In genomic region chr7:8509601-8510000, GRCh38 we compare ENCODE assay signal across 36 cellular contexts.
"Had no signal": no experiment of that assay in that cellular context is flagged by ENCODE, and none has a peak within 500 bp of the region (broad histone marks: within the 10 kb centered on the region; RNA-seq: fewer than 3 reads in every experiment).

No MANE protein-coding gene starts in this region.

- H3K4me1 ChIP-seq: ascending aorta, body of pancreas, breast epithelium had no signal

- H3K27me3 ChIP-seq: adrenal gland, ascending aorta, body of pancreas, brain microvascular endothelial cell, breast epithelium, cardiac muscle cell had no signal

- H3K4me1 Mint-ChIP-seq: activated naive CD4-positive, alpha-beta T cell treated with anti-CD3 and anti-CD28 coated beads, Interleukin-2, amount 10 ng/mL, durations not matched to agents 7 days and 5 days; activated naive CD4-positive, alpha-beta T cell treated with anti-CD3 and anti-CD28 coated beads, Interleukin-2, amount 50 U/mL, for 24 hours; activated naive CD8-positive, alpha-beta T cell treated with anti-CD3 and anti-CD28 coated beads for 36 hours; activated naive CD8-positive, alpha-beta T cell treated with anti-CD3 and anti-CD28 coated beads, Interleukin-2, amount 10 ng/mL, durations not matched to agents 7 days and 5 days; activated naive CD8-positive, alpha-beta T cell treated with anti-CD3 and anti-CD28 coated beads, Interleukin-2, amount 50 U/mL, for 24 hours; activated T-helper 17 cell treated with anti-CD3 and anti-CD28 coated beads, Interleukin-2, amount 50 U/mL, for 72 hours; central memory CD8-positive, alpha-beta T cell had no signal

- ATAC-seq: activated naive CD4-positive, alpha-beta T cell treated with anti-CD3 and anti-CD28 coated beads, Interleukin-2, amount 50 U/mL, for 72 hours; activated naive CD8-positive, alpha-beta T cell treated with anti-CD3 and anti-CD28 coated beads, Interleukin-2, amount 50 U/mL, for 24 hours; activated T-cell treated with anti-CD3 and anti-CD28 coated beads, Interleukin-2, amount 50 U/mL, for 4 hours; activated T-cell treated with anti-CD3 and anti-CD28 coated beads, Interleukin-2, amount 50 U/mL, for 72 hours; activated T-helper 17 cell treated with anti-CD3 and anti-CD28 coated beads, Interleukin-2, amount 50 U/mL, for 72 hours; body of pancreas had no signal

- H3K36me3 ChIP-seq: adrenal gland, ascending aorta, brain microvascular endothelial cell, breast epithelium, cardiac muscle cell had no signal

- H3K4me3 ChIP-seq: adrenal gland, ascending aorta, body of pancreas, breast epithelium, cardiac muscle cell had no signal

- H3K36me3 Mint-ChIP-seq: activated naive CD4-positive, alpha-beta T cell treated with anti-CD3 and anti-CD28 coated beads, Interleukin-2, amount 10 ng/mL, durations not matched to agents 7 days and 5 days; activated naive CD4-positive, alpha-beta T cell treated with anti-CD3 and anti-CD28 coated beads, Interleukin-2, amount 50 U/mL, for 24 hours; activated naive CD4-positive, alpha-beta T cell treated with anti-CD3 and anti-CD28 coated beads, Interleukin-2, amount 50 U/mL, for 72 hours; activated naive CD8-positive, alpha-beta T cell; activated naive CD8-positive, alpha-beta T cell treated with anti-CD3 and anti-CD28 coated beads for 36 hours; activated naive CD8-positive, alpha-beta T cell treated with anti-CD3 and anti-CD28 coated beads, Interleukin-2, amount 10 ng/mL, durations not matched to agents 7 days and 5 days; brain had no signal

- H3K27ac ChIP-seq: adrenal gland, ascending aorta, body of pancreas, brain microvascular endothelial cell, breast epithelium, cardiac muscle cell had no signal

- H3K9me3 Mint-ChIP-seq: activated naive CD4-positive, alpha-beta T cell treated with anti-CD3 and anti-CD28 coated beads for 36 hours; activated naive CD4-positive, alpha-beta T cell treated with anti-CD3 and anti-CD28 coated beads, Interleukin-2, amount 10 ng/mL, durations not matched to agents 7 days and 5 days; activated naive CD4-positive, alpha-beta T cell treated with anti-CD3 and anti-CD28 coated beads, Interleukin-2, amount 50 U/mL, for 24 hours; activated naive CD8-positive, alpha-beta T cell treated with anti-CD3 and anti-CD28 coated beads for 36 hours; activated naive CD8-positive, alpha-beta T cell treated with anti-CD3 and anti-CD28 coated beads, Interleukin-2, amount 10 ng/mL, durations not matched to agents 7 days and 5 days; activated naive CD8-positive, alpha-beta T cell treated with anti-CD3 and anti-CD28 coated beads, Interleukin-2, amount 50 U/mL, for 24 hours; activated T-cell treated with anti-CD3 and anti-CD28 coated beads, Interleukin-2, amount 50 U/mL, for 24 hours; activated T-cell treated with anti-CD3 and anti-CD28 coated beads, Interleukin-2, amount 50 U/mL, for 4 hours; activated T-cell treated with anti-CD3 and anti-CD28 coated beads, Interleukin-2, amount 50 U/mL, for 72 hours; activated T-helper 1 cell treated with anti-CD3 and anti-CD28 coated beads, Interleukin-12 subunit alpha, Interleukin-12 subunit beta, Interleukin-2, Interleukin-4 antibody, amounts not matched to agents 30 ng/mL and 10 ng/mL and 1 ng/mL, durations not matched to agents 14 hours and 24 hours and 36 hours; activated T-helper 17 cell treated with anti-CD3 and anti-CD28 coated beads, Interleukin-2, amount 50 U/mL, for 72 hours; activated T-helper 2 cell treated with anti-CD3 and anti-CD28 coated beads, Interferon-gamma antibody, Interleukin-2, Interleukin-4, amounts not matched to agents 10 μg/mL and 5 μg/mL and 100 μg/mL, durations not matched to agents 14 hours and 24 hours and 36 hours; brain; central memory CD8-positive, alpha-beta T cell had no signal

- H3K27ac Mint-ChIP-seq: activated naive CD4-positive, alpha-beta T cell treated with anti-CD3 and anti-CD28 coated beads for 36 hours; activated naive CD4-positive, alpha-beta T cell treated with anti-CD3 and anti-CD28 coated beads, Interleukin-2, amount 10 ng/mL, durations not matched to agents 7 days and 5 days; activated naive CD4-positive, alpha-beta T cell treated with anti-CD3 and anti-CD28 coated beads, Interleukin-2, amount 50 U/mL, for 24 hours; activated naive CD4-positive, alpha-beta T cell treated with anti-CD3 and anti-CD28 coated beads, Interleukin-2, amount 50 U/mL, for 72 hours; activated naive CD8-positive, alpha-beta T cell; activated naive CD8-positive, alpha-beta T cell treated with anti-CD3 and anti-CD28 coated beads for 36 hours; activated naive CD8-positive, alpha-beta T cell treated with anti-CD3 and anti-CD28 coated beads, Interleukin-2, amount 10 ng/mL, durations not matched to agents 7 days and 5 days; activated naive CD8-positive, alpha-beta T cell treated with anti-CD3 and anti-CD28 coated beads, Interleukin-2, amount 50 U/mL, for 24 hours; activated T-cell treated with anti-CD3 and anti-CD28 coated beads, Interleukin-2, amount 50 U/mL, for 24 hours; activated T-cell treated with anti-CD3 and anti-CD28 coated beads, Interleukin-2, amount 50 U/mL, for 72 hours; activated T-helper 1 cell treated with anti-CD3 and anti-CD28 coated beads, Interleukin-12 subunit alpha, Interleukin-12 subunit beta, Interleukin-2, Interleukin-4 antibody, amounts not matched to agents 30 ng/mL and 10 ng/mL and 1 ng/mL, durations not matched to agents 14 hours and 24 hours and 36 hours; activated T-helper 17 cell treated with anti-CD3 and anti-CD28 coated beads, Interleukin-2, amount 50 U/mL, for 72 hours; activated T-helper 2 cell treated with anti-CD3 and anti-CD28 coated beads, Interferon-gamma antibody, Interleukin-2, Interleukin-4, amounts not matched to agents 10 μg/mL and 5 μg/mL and 100 μg/mL, durations not matched to agents 14 hours and 24 hours and 36 hours; brain had no signal

- H3K27me3 Mint-ChIP-seq: activated naive CD4-positive, alpha-beta T cell treated with anti-CD3 and anti-CD28 coated beads, Interleukin-2, amount 10 ng/mL, durations not matched to agents 7 days and 5 days; activated naive CD8-positive, alpha-beta T cell treated with anti-CD3 and anti-CD28 coated beads for 36 hours; activated naive CD8-positive, alpha-beta T cell treated with anti-CD3 and anti-CD28 coated beads, Interleukin-2, amount 50 U/mL, for 24 hours; activated T-cell treated with anti-CD3 and anti-CD28 coated beads, Interleukin-2, amount 50 U/mL, for 24 hours; central memory CD8-positive, alpha-beta T cell had no signal

- H3K9me3 ChIP-seq: adrenal gland, ascending aorta, body of pancreas, breast epithelium had no signal

- H3K4me3 Mint-ChIP-seq: activated naive CD4-positive, alpha-beta T cell treated with anti-CD3 and anti-CD28 coated beads for 36 hours; activated naive CD4-positive, alpha-beta T cell treated with anti-CD3 and anti-CD28 coated beads, Interleukin-2, amount 10 ng/mL, durations not matched to agents 7 days and 5 days; activated naive CD4-positive, alpha-beta T cell treated with anti-CD3 and anti-CD28 coated beads, Interleukin-2, amount 50 U/mL, for 24 hours; activated naive CD8-positive, alpha-beta T cell; activated naive CD8-positive, alpha-beta T cell treated with anti-CD3 and anti-CD28 coated beads for 36 hours; activated naive CD8-positive, alpha-beta T cell treated with anti-CD3 and anti-CD28 coated beads, Interleukin-2, amount 10 ng/mL, durations not matched to agents 7 days and 5 days; activated naive CD8-positive, alpha-beta T cell treated with anti-CD3 and anti-CD28 coated beads, Interleukin-2, amount 50 U/mL, for 24 hours; activated T-cell treated with anti-CD3 and anti-CD28 coated beads, Interleukin-2, amount 50 U/mL, for 24 hours; activated T-cell treated with anti-CD3 and anti-CD28 coated beads, Interleukin-2, amount 50 U/mL, for 4 hours; activated T-cell treated with anti-CD3 and anti-CD28 coated beads, Interleukin-2, amount 50 U/mL, for 72 hours; activated T-helper 1 cell treated with anti-CD3 and anti-CD28 coated beads, Interleukin-12 subunit alpha, Interleukin-12 subunit beta, Interleukin-2, Interleukin-4 antibody, amounts not matched to agents 30 ng/mL and 10 ng/mL and 1 ng/mL, durations not matched to agents 14 hours and 24 hours and 36 hours; activated T-helper 17 cell treated with anti-CD3 and anti-CD28 coated beads, Interleukin-2, amount 50 U/mL, for 72 hours; brain; central memory CD8-positive, alpha-beta T cell had no signal

- DNase-seq: activated effector memory CD4-positive, alpha-beta T cell treated with anti-CD3 and anti-CD28 coated beads, Interleukin-2, amount 50 U/mL, for 16 hours; activated gamma-delta T cell; activated gamma-delta T cell treated with Interleukin-2 at 50 U/mL for 16 hours; activated naive CD4-positive, alpha-beta T cell; activated naive CD4-positive, alpha-beta T cell treated with anti-CD3 and anti-CD28 coated beads for 36 hours; activated naive CD4-positive, alpha-beta T cell treated with anti-CD3 and anti-CD28 coated beads, Interleukin-2, amount 10 ng/mL, durations not matched to agents 7 days and 5 days; activated naive CD4-positive, alpha-beta T cell treated with anti-CD3 and anti-CD28 coated beads, Interleukin-2, amount 50 U/mL, for 16 hours; activated naive CD4-positive, alpha-beta T cell treated with Interleukin-2 at 50 U/mL for 16 hours; activated naive CD8-positive, alpha-beta T cell treated with anti-CD3 and anti-CD28 coated beads for 36 hours; activated naive CD8-positive, alpha-beta T cell treated with anti-CD3 and anti-CD28 coated beads, Interleukin-2, amount 10 ng/mL, durations not matched to agents 7 days and 5 days; activated naive CD8-positive, alpha-beta T cell treated with anti-CD3 and anti-CD28 coated beads, Interleukin-2, amount 50 U/mL, for 24 hours; activated T-cell treated with anti-CD3 and anti-CD28 coated beads, Interleukin-2, amount 50 U/mL, for 1 hour; activated T-cell treated with anti-CD3 and anti-CD28 coated beads, Interleukin-2, amount 50 U/mL, for 24 hours; activated T-cell treated with anti-CD3 and anti-CD28 coated beads, Interleukin-2, amount 50 U/mL, for 4 hours; activated T-cell treated with anti-CD3 and anti-CD28 coated beads, Interleukin-2, amount 50 U/mL, for 48 hours; activated T-cell treated with anti-CD3 and anti-CD28 coated beads, Interleukin-2, amount 50 U/mL, for 72 hours; adrenal gland; amygdala; anterior cingulate cortex; aorta; body of pancreas; brain microvascular endothelial cell; caudate nucleus; central memory CD4-positive, alpha-beta T cell; cerebellar nuclear complex had no signal
